Comparison of ENCODE assay signal across 9 cellular contexts in genomic region chr11:59224419-59224928, GRCh38.
DNase-seq lines count a peak whose midpoint lies in the region; ATAC-seq and TF ChIP-seq lines count a peak whose summit lies in the region.
"Had no signal": no experiment of that assay in that cellular context is flagged by ENCODE, and none has a peak within 500 bp of the region (broad histone marks: within the 10 kb centered on the region; RNA-seq: fewer than 3 reads in every experiment).

No MANE protein-coding gene starts in this region.

- H3K9ac ChIP-seq in parathyroid adenoma: no peak overlapping the region

- H3K36me3 Mint-ChIP-seq in central memory CD8-positive, alpha-beta T cell (ENCODE audit: insufficient read depth): no peaks in the 10 kb centered on the region

- no peaks in the 10 kb centered on the region for H3K36me3 ChIP-seq in parathyroid adenoma (ENCODE audit: control insufficient read depth, insufficient read depth, low read length)

- DNase-seq in central memory CD8-positive, alpha-beta T cell (ENCODE audit: low spot score in 2 of 2): no peak
- DNase-seq in activated CD4-positive, alpha-beta T cell treated with anti-CD3 and anti-CD28 coated beads for 4 hours: no peak
- no peak for DNase-seq in stimulated activated CD4-positive, alpha-beta T cell treated with anti-CD3 and anti-CD28 coated beads, Interleukin-1b, Interleukin-23, amount 100 ng/mL, for 48 hours

- H3K27me3 ChIP-seq in parathyroid adenoma (ENCODE audit: control insufficient read depth, insufficient read depth, low read length): no peaks in the 10 kb centered on the region

- H3K27ac Mint-ChIP-seq in central memory CD8-positive, alpha-beta T cell (ENCODE audit: low read depth): peak overlapping the region; percentile 0

- ATAC-seq in GM19023 (IDR thresholded peaks at IDR 0.05; ENCODE audit: unreplicated experiment): peak; percentile 46
- ATAC-seq in HG03045 (IDR thresholded peaks at IDR 0.05; ENCODE audit: unreplicated experiment): peak; percentile 26
- no peak for ATAC-seq in central memory CD8-positive, alpha-beta T cell (replicated peaks; ENCODE audit: extremely low read depth, poor library complexity, severe bottlenecking)
- no peak for ATAC-seq in GM19452 (IDR thresholded peaks at IDR 0.05; ENCODE audit: unreplicated experiment)
- no peak for ATAC-seq in GM18861 (IDR thresholded peaks at IDR 0.05; ENCODE audit: unreplicated experiment)

- H2AFZ ChIP-seq in parathyroid adenoma: no peak overlapping the region

- H3K79me2 ChIP-seq in parathyroid adenoma: no peaks in the 10 kb centered on the region

- no peaks in the 10 kb centered on the region for H3K4me1 Mint-ChIP-seq in central memory CD8-positive, alpha-beta T cell

- no peak overlapping the region for H3K4me3 ChIP-seq in parathyroid adenoma (ENCODE audit: low read depth, low read length)

- TF ChIP-seq CTCF in parathyroid adenoma (IDR thresholded peaks at IDR 0.05): no peak

- no peak overlapping the region for H3K4me3 Mint-ChIP-seq in central memory CD8-positive, alpha-beta T cell

- peak overlapping the region; percentile 19 for H3K27ac ChIP-seq in parathyroid adenoma
- H3K27ac ChIP-seq: VCaP had no signal

- H3K27me3 Mint-ChIP-seq in central memory CD8-positive, alpha-beta T cell: peaks cover 11% of the 10 kb centered on the region

- no peak overlapping the region for H3K4me2 ChIP-seq in parathyroid adenoma (ENCODE audit: low read length)

- H3K9me3 Mint-ChIP-seq in central memory CD8-positive, alpha-beta T cell: no peaks in the 10 kb centered on the region

- no peaks in the 10 kb centered on the region for H3K9me3 ChIP-seq in parathyroid adenoma (ENCODE audit: control insufficient read depth, low read length)

- no peaks in the 10 kb centered on the region for H3K4me1 ChIP-seq in parathyroid adenoma

Comparison
In these comparisons a context has a peak if more than half of its experiments do, and no peak if none do; other contexts are left out.
1. ATAC-seq: peak in GM19023 (single experiment) and HG03045 (single experiment); none in central memory CD8-positive, alpha-beta T cell (single experiment), GM19452 (single experiment) and GM18861 (single experiment).